In the genomic region with DNA sequence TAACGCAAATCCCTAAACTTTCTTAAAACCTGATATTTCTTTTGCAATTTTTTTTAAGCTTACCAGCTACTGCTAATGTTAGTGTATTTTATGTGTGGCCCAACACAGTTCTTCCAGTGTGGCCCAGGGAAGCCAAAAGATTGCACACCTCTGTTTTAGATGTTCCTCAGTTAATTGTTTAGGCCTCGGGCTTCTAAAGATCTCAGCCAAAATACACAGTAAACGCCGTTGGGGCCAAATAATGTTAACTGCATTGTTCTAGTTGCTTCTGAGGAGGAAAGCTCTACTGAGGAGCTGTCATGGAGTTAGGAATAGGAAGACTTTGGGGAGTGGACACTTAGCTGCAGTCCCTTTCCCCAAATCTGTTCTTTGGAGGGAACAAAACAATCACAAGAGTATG, we compare ENCODE assay signal across 10 cellular contexts. TPM values are rescaled to one million over a fixed set of nuclear protein-coding genes. Genes with fewer than 3 reads are reported as not detected.
DNase-seq lines count a peak whose midpoint lies in the region; FAIRE-seq and TF ChIP-seq lines count a peak whose summit lies in the region.
"Had no signal": no experiment of that assay in that cellular context is flagged by ENCODE, and none has a peak within 500 bp of the region (broad histone marks: within the 10 kb centered on the region; RNA-seq: fewer than 3 reads in every experiment).

No MANE protein-coding gene starts in this region.

- no peaks in the 10 kb centered on the region for H3K9me3 Mint-ChIP-seq in Calu3 (ENCODE audit: low read depth, unreplicated experiment)
- no peaks in the 10 kb centered on the region for H3K9me3 Mint-ChIP-seq in neural crest cell

- H3K4me3 ChIP-seq in NB4 (ENCODE audit: low read depth, low read length) (peak overlapping the region; percentile 99), dorsolateral prefrontal cortex (peak overlapping the region in 34 of 59 donors; percentile 7 to 100 (median 85)), sigmoid colon (no peak overlapping the region)

- H3K4me3 Mint-ChIP-seq in Calu3 (ENCODE audit: low read depth, unreplicated experiment) (peak overlapping the region; percentile 84), neural crest cell (peak overlapping the region; percentile 97)

- H3K4me1 Mint-ChIP-seq in Calu3 (ENCODE audit: low read depth, unreplicated experiment) = peaks cover 15% of the 10 kb centered on the region
- peaks cover 35% of the 10 kb centered on the region for H3K4me1 Mint-ChIP-seq in neural crest cell

- DNase-seq in Calu3 (no peak), NB4 (ENCODE audit: low read depth) (no peak), dorsolateral prefrontal cortex (no peak), neural crest cell (ENCODE audit: low read depth, low spot score) (no peak), GM12892 (ENCODE audit: insufficient read length) (no peak), NCI-H446 (lab: John Stamatoyannopoulos, UW) (no peak), NCI-H146 (lab: John Stamatoyannopoulos, UW) (no peak), sigmoid colon (no peak)
- DNase-seq: activated gamma-delta T cell treated with Interleukin-2 at 50 U/mL for 16 hours, SIG-M5 had no signal

- intact Hi-C loops in Calu3 (cut with micrococcal nuclease; ENCODE audit: unreplicated experiment) (no loop called here), dorsolateral prefrontal cortex (cut with DNase I) (loop anchor here (5.0 kb wide), 3 partner anchors 50 to 575 kb away; a partner anchor contains a TSS), sigmoid colon (cut with DNase I) (no loop called here)

- H3K27ac Mint-ChIP-seq in Calu3 (ENCODE audit: unreplicated experiment) (peak overlapping the region; percentile 95), neural crest cell (ENCODE audit: unreplicated experiment) (no peak overlapping the region)

- no peaks in the 10 kb centered on the region for H3K27me3 Mint-ChIP-seq in Calu3 (ENCODE audit: unreplicated experiment)
- no peaks in the 10 kb centered on the region for H3K27me3 Mint-ChIP-seq in neural crest cell (ENCODE audit: low read depth)

- H3K27me3 ChIP-seq in dorsolateral prefrontal cortex = no peaks in the 10 kb centered on the region
- no peaks in the 10 kb centered on the region for H3K27me3 ChIP-seq in sigmoid colon

- H3K36me3 Mint-ChIP-seq in Calu3 (ENCODE audit: insufficient read depth, unreplicated experiment) = peaks cover 79% of the 10 kb centered on the region
- peaks cover 24% of the 10 kb centered on the region for H3K36me3 Mint-ChIP-seq in neural crest cell (ENCODE audit: low read depth)

- WGBS in sigmoid colon, 2 donors = 14 to 63% methylated on average over 4 of the region's 4 CpGs

- H3K27ac ChIP-seq in dorsolateral prefrontal cortex (peak overlapping the region in 51 of 59 donors; percentile 3 to 100 (median 100)), sigmoid colon (peak overlapping the region in 2 of 4 donors; percentile 96)

- H3K36me3 ChIP-seq in sigmoid colon = peaks cover 0 to 44% (median 8%) of the 10 kb centered on the region in 4 donors

- CTCF ChIA-PET in Calu3 (lab: Charles Lee) = no interaction called here

- no peak for TF ChIP-seq CTCF in Calu3 (IDR thresholded peaks at IDR 0.05; ENCODE audit: unreplicated experiment)
- TF ChIP-seq CTCF in NB4 (IDR thresholded peaks at IDR 0.05; ENCODE audit: low read depth, low read length) = no peak
- TF ChIP-seq CTCF in dorsolateral prefrontal cortex (IDR thresholded peaks at IDR 0.05 in 54 of 56, conservative IDR thresholded peaks at IDR 0.05 in 2 of 56; ENCODE audit: low read depth in 1 of 56, partially characterized antibody in 56 of 56) = no peak
- TF ChIP-seq CTCF in neural crest cell (conservative IDR thresholded peaks at IDR 0.05) = no peak
- TF ChIP-seq CTCF in sigmoid colon (IDR thresholded peaks at IDR 0.05) = no peak

- TF ChIP-seq EP300 in sigmoid colon (IDR thresholded peaks at IDR 0.05) = no peak

- no peaks in the 10 kb centered on the region for H3K9me3 ChIP-seq in sigmoid colon

- peaks cover 0 to 36% (median 29%) of the 10 kb centered on the region in 4 donors for H3K4me1 ChIP-seq in sigmoid colon

- no peak for FAIRE-seq in GM12892 (lab: Jason Lieb, UNC)

- TF ChIP-seq POLR2A in NB4 (IDR thresholded peaks at IDR 0.05; ENCODE audit: extremely low read depth, insufficient read length) (no peak), GM12892 (IDR thresholded peaks at IDR 0.05; ENCODE audit: low read depth, low read length) (no peak), sigmoid colon (IDR thresholded peaks at IDR 0.05) (no peak)

- no TSS peak for BruUV-seq in Calu3 (replicated peaks; lab: Mats Ljungman, UMichigan)

RNA-seq across cellular contexts. Expression of a gene that starts 2.0 kb away (rescaled TPM):
- total RNA-seq in Calu3 (2022) (380 and 454 TPM in 2 replicates), dorsolateral prefrontal cortex (100 to 1,000 TPM in 26 of 120 experiments, 10 to 100 TPM in 94; 54.9 to 298 (median 81.8) TPM), neural crest cell (186 and 203 TPM in 2 replicates), sigmoid colon (100 to 1,000 TPM in 2 of 4 donors, 10 to 100 TPM in 2; 47.8 to 136 (median 106) TPM)
- polyA plus RNA-seq in GM12892 (2012; ENCODE audit: missing spikeins) = 483 TPM
- 100 to 1,000 TPM; 194 to 267 (median 217) TPM for polyA plus RNA-seq in sigmoid colon

RNA-seq across cellular contexts. Expression of a gene that starts 2.6 kb away (rescaled TPM):
- total RNA-seq in Calu3 (2022) (700 and 757 TPM in 2 replicates), dorsolateral prefrontal cortex (100 to 1,000 TPM; 104 to 555 (median 149) TPM), neural crest cell (563 and 569 TPM in 2 replicates), sigmoid colon (100 to 1,000 TPM in 3 of 4 donors, 10 to 100 TPM in 1; 98.9 to 144 (median 114) TPM)
- 524 TPM for polyA plus RNA-seq in GM12892 (2012; ENCODE audit: missing spikeins)
- polyA plus RNA-seq in sigmoid colon = 100 to 1,000 TPM; 121 to 313 (median 177) TPM

RNA-seq across cellular contexts. Expression of a gene that starts 13.7 kb away (rescaled TPM):
- total RNA-seq in Calu3 (2022) (28.3 TPM in 2 replicates), dorsolateral prefrontal cortex (10 to 100 TPM; 12.8 to 47.5 (median 26.2) TPM), neural crest cell (28.0 and 32.2 TPM in 2 replicates), sigmoid colon (10 to 100 TPM; 29.1 to 50.5 (median 38.7) TPM)
- polyA plus RNA-seq in GM12892 (2012; ENCODE audit: missing spikeins) = 24.0 TPM
- polyA plus RNA-seq in sigmoid colon = 10 to 100 TPM; 22.2 to 49.9 (median 40.9) TPM

RNA-seq across cellular contexts. Expression of a gene that starts 48.8 kb away (rescaled TPM):
- 28.8 and 32.8 TPM in 2 replicates for total RNA-seq in Calu3 (2022)
- 10 to 100 TPM; 13.4 to 37.1 (median 27.3) TPM for total RNA-seq in dorsolateral prefrontal cortex
- total RNA-seq in neural crest cell = 9.1 and 9.4 TPM in 2 replicates
- 11.8 TPM for polyA plus RNA-seq in GM12892 (2012; ENCODE audit: missing spikeins)
- total RNA-seq in sigmoid colon = 10 to 100 TPM; 16.3 to 39.0 (median 33.0) TPM
- polyA plus RNA-seq in sigmoid colon = 10 to 100 TPM; 15.1 to 77.9 (median 39.0) TPM

Comparison
In these comparisons a context has a peak if more than half of its experiments do, and no peak if none do; other contexts are left out.
1. H3K4me3 ChIP-seq: peak in NB4 (single experiment) and dorsolateral prefrontal cortex (34 of 59); none in sigmoid colon (0 of 4).
2. intact Hi-C loops: an anchor here in dorsolateral prefrontal cortex (5.0 kb wide); none called in Calu3 and sigmoid colon.